ENCODE assay signal across 16 cellular contexts in genomic region chr3:24867783-24868182, GRCh38.
"Had no signal": no experiment of that assay in that cellular context is flagged by ENCODE, and none has a peak within 500 bp of the region (broad histone marks: within the 10 kb centered on the region; RNA-seq: fewer than 3 reads in every experiment).

No MANE protein-coding gene starts in this region.

- H3K4me1 ChIP-seq: breast epithelium, sigmoid colon, upper lobe of left lung had no signal

- H3K27me3 ChIP-seq: breast epithelium, sigmoid colon, upper lobe of left lung had no signal

- H3K36me3 ChIP-seq: breast epithelium, sigmoid colon, thoracic aorta, upper lobe of left lung had no signal

- H3K27ac ChIP-seq: breast epithelium, sigmoid colon, thoracic aorta, upper lobe of left lung had no signal

- DNase-seq: activated CD8-positive, alpha-beta memory T cell treated with anti-CD3 and anti-CD28 coated beads for 24 hours; activated CD8-positive, alpha-beta memory T cell treated with anti-CD3 and anti-CD28 coated beads, Interleukin-2, amount 50 U/mL, for 48 hours; activated naive CD4-positive, alpha-beta T cell; activated T-cell treated with anti-CD3 and anti-CD28 coated beads, Interleukin-2, amount 50 U/mL, for 4 hours; effector memory CD4-positive, alpha-beta T cell; hypothalamus; left ventricle myocardium superior; mammary epithelial cell; naive thymus-derived CD8-positive, alpha-beta T cell; retina; sigmoid colon; stimulated activated CD4-positive, alpha-beta T cell treated with anti-CD3 and anti-CD28 coated beads, Interleukin-4, amount 100 ng/mL, for 1 hour; stimulated activated naive CD4-positive, alpha-beta T cell; upper lobe of left lung had no signal

- H3K4me3 ChIP-seq: breast epithelium, sigmoid colon, thoracic aorta, upper lobe of left lung had no signal

- H3K9me3 ChIP-seq: breast epithelium, sigmoid colon, thoracic aorta, upper lobe of left lung had no signal
